In the genomic region with DNA sequence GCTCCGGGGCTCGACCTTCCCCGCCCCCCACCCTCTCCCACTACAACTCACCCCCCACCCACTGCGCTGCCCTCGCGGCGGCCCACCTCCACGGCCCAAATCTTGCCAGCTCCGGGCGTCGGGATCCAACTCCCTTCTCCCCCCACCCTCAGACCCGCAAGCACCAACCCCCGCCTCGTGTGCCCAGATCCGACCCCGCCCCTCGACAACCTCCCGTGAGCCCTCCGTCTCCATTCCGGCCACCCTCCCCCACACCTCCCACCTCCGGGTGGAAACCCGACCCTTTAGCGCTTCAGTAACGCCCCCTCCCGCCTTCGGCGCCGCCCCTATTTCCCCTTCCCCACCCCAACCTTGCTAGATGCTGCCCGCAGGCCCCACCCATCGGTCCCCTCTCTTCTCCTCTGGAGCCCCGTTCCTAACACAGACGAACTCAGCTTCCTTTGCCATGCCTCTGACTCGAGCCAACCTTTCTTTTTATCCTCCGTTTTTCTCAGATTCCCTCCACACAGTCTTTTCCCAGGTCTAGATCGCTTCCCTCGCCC, we compare ENCODE assay signal across 8 cellular contexts. TPM values are rescaled to one million over a fixed set of nuclear protein-coding genes. Genes with fewer than 3 reads are reported as not detected.
DNase-seq lines count a peak whose midpoint lies in the region; ATAC-seq and TF ChIP-seq lines count a peak whose summit lies in the region.

No MANE protein-coding gene starts in this region.

- H3K9ac ChIP-seq in Loucy (ENCODE audit: low read depth, low read length, poor library complexity, severe bottlenecking) (peak overlapping the region; percentile 80), SK-N-MC (ENCODE audit: insufficient read length) (peak overlapping the region; percentile 81)

- peak; percentile 77 for ATAC-seq in GM23338

- 3% methylated on average over 36 of the region's 36 CpGs for WGBS in thymus

- H3K27me3 Mint-ChIP-seq in GM23338 (ENCODE audit: insufficient read depth, low read depth, poor library complexity) (peaks cover 7% of the 10 kb centered on the region), osteocyte (ENCODE audit: unreplicated experiment) (no peaks in the 10 kb centered on the region)

- H3K9me3 Mint-ChIP-seq in GM23338 (no peaks in the 10 kb centered on the region), osteocyte (ENCODE audit: unreplicated experiment) (no peaks in the 10 kb centered on the region)

- no peaks in the 10 kb centered on the region for H3K9me3 ChIP-seq in Loucy (ENCODE audit: insufficient read depth, low read depth, low read length)
- H3K9me3 ChIP-seq in SK-N-MC (ENCODE audit: low read depth, low read length): no peaks in the 10 kb centered on the region
- no peaks in the 10 kb centered on the region for H3K9me3 ChIP-seq in thymus (ENCODE audit: control insufficient read depth)

- TF ChIP-seq CTCF in GM23338 (conservative IDR thresholded peaks at IDR 0.05; ENCODE audit: low read depth in 2 of 2) (no peak), Loucy (conservative IDR thresholded peaks at IDR 0.05; ENCODE audit: low read length) (no peak), osteocyte (IDR thresholded peaks at IDR 0.05) (no peak)

- H2AFZ ChIP-seq in GM23338: no peak overlapping the region
- H2AFZ ChIP-seq in Loucy (ENCODE audit: low read length): no peak overlapping the region; the same call in 1 of the 2 replicates

- H3K4me3 ChIP-seq in GM23338 (peak overlapping the region; percentile 96), Loucy (ENCODE audit: low read length, poor library complexity, severe bottlenecking) (peak overlapping the region; percentile 92), SK-N-MC (peak overlapping the region; percentile 97), thymus (ENCODE audit: low read length) (peak overlapping the region; percentile 93)

- H3K9me2 ChIP-seq in GM23338 (ENCODE audit: insufficient read depth) (no peaks in the 10 kb centered on the region), Loucy (replicated peaks; ENCODE audit: low read depth, low read length) (no peaks in the 10 kb centered on the region)

- H3K4me2 ChIP-seq in GM23338 (peak overlapping the region; percentile 99), Loucy (ENCODE audit: low read depth, low read length, poor library complexity, severe bottlenecking) (peak overlapping the region; percentile 98)

- H4K20me1 ChIP-seq in GM23338 (replicated peaks; ENCODE audit: insufficient read depth) (peaks cover 39% of the 10 kb centered on the region), Loucy (ENCODE audit: insufficient read depth, low read length, poor library complexity, severe bottlenecking) (peaks cover 49% of the 10 kb centered on the region)

- H3K27me3 ChIP-seq in GM23338 (ENCODE audit: insufficient read depth) (no peaks in the 10 kb centered on the region), Loucy (ENCODE audit: insufficient read depth, low read length, poor library complexity, severe bottlenecking) (no peaks in the 10 kb centered on the region), thymus (ENCODE audit: control insufficient read depth, insufficient read depth) (no peaks in the 10 kb centered on the region)

- H3K36me3 ChIP-seq in GM23338 (ENCODE audit: insufficient read depth) (peaks cover 23% of the 10 kb centered on the region), Loucy (ENCODE audit: insufficient read depth, low read length) (peaks cover 23% of the 10 kb centered on the region; the same call in 1 of the 2 replicates), SK-N-MC (ENCODE audit: insufficient read depth, low read length) (peaks cover 44% of the 10 kb centered on the region), thymus (ENCODE audit: control insufficient read depth, insufficient read depth) (peaks cover 21% of the 10 kb centered on the region)

- H3F3A ChIP-seq in GM23338 (replicated peaks; ENCODE audit: low read depth) (peaks cover 27% of the 10 kb centered on the region), Loucy (ENCODE audit: low read depth) (no peaks in the 10 kb centered on the region)

- H3K27ac ChIP-seq in GM23338 (ENCODE audit: low read depth): peak overlapping the region; percentile 87
- peak overlapping the region; percentile 90 for H3K27ac ChIP-seq in SK-N-MC
- H3K27ac ChIP-seq in thymus (ENCODE audit: low read depth): peak overlapping the region; percentile 99

- H3K4me1 ChIP-seq in GM23338 (ENCODE audit: insufficient read depth) (peaks cover 26% of the 10 kb centered on the region), Loucy (ENCODE audit: insufficient read depth, low read length, poor library complexity, severe bottlenecking) (peaks cover 47% of the 10 kb centered on the region), thymus (ENCODE audit: control insufficient read depth, insufficient read depth, low read length) (peaks cover 12% of the 10 kb centered on the region)

- H3K36me3 Mint-ChIP-seq in GM23338 (ENCODE audit: low read depth) (peaks cover 39% of the 10 kb centered on the region), osteocyte (ENCODE audit: unreplicated experiment) (peaks cover 18% of the 10 kb centered on the region)

- H3K4me3 Mint-ChIP-seq in GM23338: peak overlapping the region; percentile 93
- peak overlapping the region; percentile 90 for H3K4me3 Mint-ChIP-seq in osteocyte (ENCODE audit: unreplicated experiment)

- DNase-seq in DMS114 treated with DMSO at 0.1 percent for 48 hours (lab: John Stamatoyannopoulos, UW; ENCODE audit: unreplicated experiment): peak; percentile 76
- peak; percentile 98 for DNase-seq in GM23338 (ENCODE audit: low spot score)
- peak; percentile 34 for DNase-seq in SK-N-MC (ENCODE audit: low read depth, low spot score)
- DNase-seq in activated naive CD4-positive, alpha-beta T cell treated with anti-CD3 and anti-CD28 coated beads, Interleukin-2, amount 50 U/mL, for 16 hours: peak; percentile 90
- DNase-seq in glomerular visceral epithelial cell (ENCODE audit: extremely low spot score): peak; percentile 93
- DNase-seq in osteocyte (ENCODE audit: extremely low spot score, unreplicated experiment): peak; percentile 92

- peaks cover 59% of the 10 kb centered on the region for H3K79me2 ChIP-seq in GM23338 (replicated peaks; ENCODE audit: insufficient read depth)
- H3K79me2 ChIP-seq in Loucy (ENCODE audit: insufficient read depth, low read length): peaks cover 63% of the 10 kb centered on the region

- H3K4me1 Mint-ChIP-seq in GM23338 (peaks cover 25% of the 10 kb centered on the region), osteocyte (ENCODE audit: unreplicated experiment) (peaks cover 45% of the 10 kb centered on the region)

- H3K27ac Mint-ChIP-seq in GM23338 (peak overlapping the region; percentile 80), osteocyte (ENCODE audit: unreplicated experiment) (peak overlapping the region; percentile 85)

TF ChIP-seq in GM23338, 12 proteins besides CTCF, POLR2A, EP300 and RAD21:
- TF ChIP-seq POLR2AphosphoS5 (IDR thresholded peaks at IDR 0.05; ENCODE audit: low read depth) (peak; percentile 37; the same call in 1 of the 2 replicates), NANOG (IDR thresholded peaks at IDR 0.05; ENCODE audit: borderline replicate concordance) (no peak)

RNA-seq across cellular contexts. Expression of a gene that starts 0.7 kb away (rescaled TPM):
- total RNA-seq in GM23338 (2014; rRNA removed; shearing (Covaris generic)): 74.1 and 78.5 TPM in 2 replicates
- 30.1 and 34.1 TPM in 2 replicates for polyA plus RNA-seq in GM23338 (2016; fragmentation: Nextera tagmentation; extraction: Ambion mirVana)
- 100 and 102 TPM in 2 replicates for total RNA-seq in osteocyte
- 73.4 TPM for polyA plus RNA-seq in thymus

RNA-seq across cellular contexts. Expression of a gene that starts 16.3 kb away (rescaled TPM):
- 123 and 157 TPM in 2 replicates for total RNA-seq in GM23338 (2014; rRNA removed; shearing (Covaris generic))
- polyA plus RNA-seq in GM23338 (2016; fragmentation: Nextera tagmentation; extraction: Ambion mirVana) (450 and 456 TPM in 2 replicates), thymus (157 TPM)
- 42.3 and 44.2 TPM in 2 replicates for total RNA-seq in osteocyte

RNA-seq across cellular contexts. Expression of a gene that starts 35.7 kb away (rescaled TPM):
- total RNA-seq in GM23338 (2014; rRNA removed; shearing (Covaris generic)): 88.5 and 114 TPM in 2 replicates
- polyA plus RNA-seq in GM23338 (2016; fragmentation: Nextera tagmentation; extraction: Ambion mirVana) (103 and 113 TPM in 2 replicates), thymus (92.2 TPM)
- 125 and 135 TPM in 2 replicates for total RNA-seq in osteocyte

RNA-seq across cellular contexts. Expression of a gene that starts 59.5 kb away (rescaled TPM):
- total RNA-seq in GM23338 (2014; rRNA removed; shearing (Covaris generic)): not detected in 2 replicates
- polyA plus RNA-seq in GM23338 (2016; fragmentation: Nextera tagmentation; extraction: Ambion mirVana): 0.43 and 1.3 TPM in 2 replicates
- not detected in 2 replicates for total RNA-seq in osteocyte
- 1.9 TPM for polyA plus RNA-seq in thymus

Comparison
In these comparisons a context has a peak if more than half of its experiments do, and no peak if none do; other contexts are left out.
1. Peak in every context shown above with its lines: DNase-seq, ATAC-seq, H3K4me3 ChIP-seq and H3K27ac ChIP-seq.
2. DNase-seq: peak in every context shown above with its lines; median percentile 98 in GM23338; 93 in glomerular visceral epithelial cell; 92 in osteocyte; 90 in activated naive CD4-positive, alpha-beta T cell treated with anti-CD3 and anti-CD28 coated beads, Interleukin-2, amount 50 U/mL, for 16 hours; 76 in DMS114 treated with DMSO at 0.1 percent for 48 hours; 34 in SK-N-MC.